ENCODE assay signal across 1 cellular context in the genomic region with DNA sequence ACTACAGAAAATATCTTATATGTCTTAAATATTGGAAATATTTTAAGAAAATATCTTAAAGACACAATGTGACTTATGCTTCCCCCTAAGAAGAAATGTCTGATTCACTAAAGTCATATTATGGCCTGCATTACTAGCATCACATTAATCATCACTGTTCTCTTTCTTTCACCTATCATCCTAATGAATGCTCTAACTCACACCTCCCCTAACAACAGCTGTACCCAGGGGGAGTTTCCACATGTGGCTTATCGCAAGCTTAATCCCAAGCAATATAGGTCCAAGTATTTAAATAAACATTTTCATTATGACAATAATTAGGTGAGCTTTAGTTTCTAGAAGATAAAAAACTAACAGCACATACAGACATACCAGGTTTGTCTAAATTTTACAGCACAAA.
TF ChIP-seq lines count a peak whose summit lies in the region.

No MANE protein-coding gene starts in this region.

TF ChIP-seq in WTC11, 78 proteins besides CTCF, POLR2A, EP300 and RAD21 (continued from another document):
- TF ChIP-seq, protein P1, sequence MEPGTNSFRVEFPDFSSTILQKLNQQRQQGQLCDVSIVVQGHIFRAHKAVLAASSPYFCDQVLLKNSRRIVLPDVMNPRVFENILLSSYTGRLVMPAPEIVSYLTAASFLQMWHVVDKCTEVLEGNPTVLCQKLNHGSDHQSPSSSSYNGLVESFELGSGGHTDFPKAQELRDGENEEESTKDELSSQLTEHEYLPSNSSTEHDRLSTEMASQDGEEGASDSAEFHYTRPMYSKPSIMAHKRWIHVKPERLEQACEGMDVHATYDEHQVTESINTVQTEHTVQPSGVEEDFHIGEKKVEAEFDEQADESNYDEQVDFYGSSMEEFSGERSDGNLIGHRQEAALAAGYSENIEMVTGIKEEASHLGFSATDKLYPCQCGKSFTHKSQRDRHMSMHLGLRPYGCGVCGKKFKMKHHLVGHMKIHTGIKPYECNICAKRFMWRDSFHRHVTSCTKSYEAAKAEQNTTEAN (CRISPR knock-in tag; IDR thresholded peaks at IDR 0.05) = no peak
- no peak for TF ChIP-seq ATF1 (CRISPR knock-in tag; IDR thresholded peaks at IDR 0.05)
TF ChIP-seq in WTC11: peak in this region for 0.
